ENCODE assay signal across 8 cellular contexts in genomic region chr17:60602385-60602742, GRCh38. TPM values are rescaled to one million over a fixed set of nuclear protein-coding genes. Genes with fewer than 3 reads are reported as not detected.
A peak's percentile ranks its signal among the peaks of the same experiment; 100 is the strongest.
DNase-seq lines count a peak whose midpoint lies in the region; ATAC-seq and TF ChIP-seq lines count a peak whose summit lies in the region.

No MANE protein-coding gene starts in this region.

- H3K4me1 ChIP-seq in cardiac muscle cell (ENCODE audit: low read depth) (peaks cover 8% of the 10 kb centered on the region), lower lobe of right lung (peaks cover 55% of the 10 kb centered on the region), upper lobe of right lung (peaks cover 29% of the 10 kb centered on the region)

- H3K36me3 ChIP-seq in cardiac muscle cell (no peaks in the 10 kb centered on the region), lower lobe of right lung (no peaks in the 10 kb centered on the region), upper lobe of right lung (no peaks in the 10 kb centered on the region)

- intact Hi-C loops in cardiac septum (cut with DNase I), result loop anchor here (5.0 kb wide), 1 partner anchor 75 kb away; the partner anchor contains the start of gene BCAS3
- intact Hi-C loops in lower lobe of right lung (cut with DNase I), result no loop called here
- intact Hi-C loops in upper lobe of right lung (cut with DNase I), result no loop called here

- ATAC-seq in lower lobe of right lung (no peak), upper lobe of right lung (no peak), GM18520 (IDR thresholded peaks at IDR 0.05; ENCODE audit: unreplicated experiment) (no peak)

- H3K9me3 ChIP-seq in cardiac muscle cell (ENCODE audit: low read depth) (no peaks in the 10 kb centered on the region), lower lobe of right lung (no peaks in the 10 kb centered on the region), upper lobe of right lung (no peaks in the 10 kb centered on the region)

- H3K27me3 ChIP-seq in cardiac muscle cell (no peaks in the 10 kb centered on the region), lower lobe of right lung (ENCODE audit: low read depth) (no peaks in the 10 kb centered on the region), upper lobe of right lung (no peaks in the 10 kb centered on the region)

- H3K27ac ChIP-seq in cardiac muscle cell (no peak overlapping the region), lower lobe of right lung (no peak overlapping the region), upper lobe of right lung (no peak overlapping the region)

- peak overlapping the region; percentile 57 for H3K4me3 ChIP-seq in cardiac muscle cell
- peak overlapping the region; percentile 95 for H3K4me3 ChIP-seq in lower lobe of right lung
- peak overlapping the region; percentile 97 for H3K4me3 ChIP-seq in upper lobe of right lung

- peak in 1 of 2 donors; percentile 19 for DNase-seq in cardiac muscle cell (ENCODE audit: low read depth in 1 of 2, low spot score in 1 of 2)
- DNase-seq in cardiac septum (ENCODE audit: low spot score), result no peak
- peak; percentile 49 for DNase-seq in astrocyte of the hippocampus (ENCODE audit: low read depth, low spot score)
- no peak for DNase-seq in lower lobe of right lung
- no peak for DNase-seq in upper lobe of right lung
- no peak for DNase-seq in central memory CD4-positive, alpha-beta T cell
- DNase-seq in hippocampal formation (lab: John Stamatoyannopoulos, UW), result no peak

- TF ChIP-seq CTCF in cardiac muscle cell (IDR thresholded peaks at IDR 0.05; ENCODE audit: low read depth, low read length) (no peak), lower lobe of right lung (IDR thresholded peaks at IDR 0.05) (no peak), upper lobe of right lung (IDR thresholded peaks at IDR 0.05) (no peak)

RNA-seq across cellular contexts. Expression of gene PPM1D, which starts 2.4 kb away (rescaled TPM):
- total RNA-seq in cardiac muscle cell (15.8 and 16.3 TPM in 2 replicates), cardiac septum (6.2 TPM), lower lobe of right lung (21.3 TPM), upper lobe of right lung (22.3 TPM)
- polyA plus RNA-seq in cardiac muscle cell, result 7.7 and 8.1 TPM in 2 replicates
